2 cellular contexts compared by ENCODE assay signal in the genomic region with DNA sequence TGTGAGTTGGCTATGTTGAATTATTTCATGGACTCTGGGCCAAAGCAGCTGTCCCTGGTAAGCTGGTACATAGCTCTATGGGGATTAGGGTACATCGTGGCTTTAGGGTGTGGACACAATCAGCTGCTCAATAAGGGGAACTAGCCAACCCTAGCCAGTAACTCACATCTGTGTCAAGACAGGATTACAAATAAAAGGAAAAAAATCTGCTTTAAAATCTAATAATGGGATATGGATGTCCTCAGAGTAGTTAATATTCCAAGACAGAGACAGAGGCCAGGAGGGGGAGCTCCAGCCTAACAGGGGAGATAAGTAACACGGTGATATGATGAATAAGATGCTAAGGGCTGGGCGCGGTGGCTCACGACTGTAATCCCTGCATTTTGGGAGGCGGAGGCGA.
TF ChIP-seq lines count a peak whose summit lies in the region.

No MANE protein-coding gene starts in this region.

TF ChIP-seq in endothelial cell of umbilical vein, 7 proteins besides CTCF, POLR2A, EP300 and RAD21 (continued from another document):
- no peak for TF ChIP-seq MYC (IDR thresholded peaks at IDR 0.05; ENCODE audit: low read depth, low read length)
- TF ChIP-seq, protein P1, sequence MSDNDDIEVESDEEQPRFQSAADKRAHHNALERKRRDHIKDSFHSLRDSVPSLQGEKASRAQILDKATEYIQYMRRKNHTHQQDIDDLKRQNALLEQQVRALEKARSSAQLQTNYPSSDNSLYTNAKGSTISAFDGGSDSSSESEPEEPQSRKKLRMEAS (IDR thresholded peaks at IDR 0.05; ENCODE audit: insufficient read depth, insufficient read length): no peak
- no peak for TF ChIP-seq GATA2 (IDR thresholded peaks at IDR 0.05; ENCODE audit: insufficient read depth, insufficient read length, low read depth, low read length)

TF ChIP-seq in neural cell, 6 proteins besides CTCF, POLR2A, EP300 and RAD21 (continued from another document):
- TF ChIP-seq REST (IDR thresholded peaks at IDR 0.05; ENCODE audit: borderline replicate concordance) (no peak), TAF1 (IDR thresholded peaks at IDR 0.05; ENCODE audit: low read depth) (no peak)
